1 cellular context compared by ENCODE assay signal in the genomic region with DNA sequence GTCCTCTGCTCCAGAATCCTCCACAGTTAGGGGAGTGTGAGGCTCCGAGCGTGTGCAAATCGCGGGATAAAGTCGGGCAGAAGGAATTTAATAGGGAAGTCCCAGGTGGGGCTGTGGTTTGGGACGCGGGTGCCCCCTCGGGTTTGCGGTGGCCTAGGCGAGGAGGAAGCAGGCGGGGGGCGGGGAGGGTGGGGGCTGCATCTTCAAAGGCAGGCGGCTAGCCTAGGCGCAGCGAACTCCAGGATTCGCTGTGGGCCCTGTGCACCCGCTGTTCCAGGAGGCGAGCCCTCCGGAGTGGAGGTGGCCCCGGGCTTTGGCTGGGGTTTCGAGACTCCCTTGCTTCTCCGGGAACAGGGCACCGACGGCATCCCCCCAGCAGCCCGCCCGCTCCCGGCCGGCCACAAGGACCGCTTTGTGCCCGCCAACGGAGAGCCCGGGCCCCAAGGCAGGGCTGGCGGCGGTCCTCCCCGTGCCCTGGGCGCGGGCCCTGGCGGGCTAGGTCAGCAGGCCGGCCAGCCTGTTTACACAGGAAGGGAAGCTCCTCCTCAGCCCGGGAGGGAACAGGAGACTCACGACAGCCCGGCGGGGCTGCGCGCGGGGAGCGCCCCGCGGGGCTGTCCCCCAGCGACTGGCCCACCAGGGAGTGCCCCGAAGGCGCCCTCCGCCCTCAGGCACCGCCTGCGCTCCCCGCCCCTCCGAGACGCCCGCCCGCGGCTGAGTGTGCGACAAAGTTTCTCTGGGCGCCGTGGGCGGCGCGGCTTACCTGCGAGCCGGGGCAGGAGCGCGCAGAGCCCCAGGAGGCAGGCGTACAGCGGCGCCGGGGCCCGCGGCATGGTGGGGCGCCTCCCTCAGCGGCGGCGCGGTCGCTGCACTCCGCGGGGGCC.
A peak's percentile ranks its signal among the peaks of the same experiment; 100 is the strongest.
TF ChIP-seq lines count a peak whose summit lies in the region.

No MANE protein-coding gene starts in this region.

TF ChIP-seq in K562, 482 proteins besides CTCF, POLR2A, EP300 and RAD21 (continued from another document):
- no peak for TF ChIP-seq EZH2 (IDR thresholded peaks at IDR 0.05; ENCODE audit: borderline replicate concordance, low read depth, low read length)
- TF ChIP-seq ELF1 (tag; IDR thresholded peaks at IDR 0.05): no peak
- TF ChIP-seq COPS2 (conservative IDR thresholded peaks at IDR 0.05): no peak
- TF ChIP-seq, protein P1, sequence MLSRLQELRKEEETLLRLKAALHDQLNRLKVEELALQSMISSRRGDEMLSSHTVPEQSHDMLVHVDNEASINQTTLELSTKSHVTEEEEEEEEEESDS (CRISPR knock-in tag; IDR thresholded peaks at IDR 0.05): no peak
- no peak for TF ChIP-seq POU5F1 (IDR thresholded peaks at IDR 0.05; ENCODE audit: borderline replicate concordance, low read depth, low read length, partially characterized antibody)
- TF ChIP-seq GABPB1 (CRISPR knock-in tag; IDR thresholded peaks at IDR 0.05): 0 out of 2 replicates have a peak, but pooled peaks have one; percentile 17
- TF ChIP-seq BMI1 (IDR thresholded peaks at IDR 0.05; ENCODE audit: low read length): no peak
- TF ChIP-seq ADNP (tag; IDR thresholded peaks at IDR 0.05): no peak
- TF ChIP-seq SPI1 (IDR thresholded peaks at IDR 0.05; ENCODE audit: borderline replicate concordance, low read depth, low read length): peak; percentile 17; the same call in 1 of the 2 replicates
- no peak for TF ChIP-seq XRCC5 (IDR thresholded peaks at IDR 0.05; ENCODE audit: low read depth, low read length)
- no peak for TF ChIP-seq MYBL2 (IDR thresholded peaks at IDR 0.05; ENCODE audit: low read depth)
- no peak for TF ChIP-seq MYBL2 (CRISPR knock-in tag; IDR thresholded peaks at IDR 0.05; ENCODE audit: borderline replicate concordance)
- TF ChIP-seq FOXK2 (conservative IDR thresholded peaks at IDR 0.05 in 1 of 2, IDR thresholded peaks at IDR 0.05 in 1 of 2; ENCODE audit: low read depth in 2 of 2): 0 out of 4 replicates have a peak, but pooled peaks of 1 of the 2 experiments have one; percentile 38
- TF ChIP-seq NFE2L1 (tag; IDR thresholded peaks at IDR 0.05; ENCODE audit: borderline replicate concordance, low read depth): no peak
- TF ChIP-seq SMAD3 (CRISPR knock-in tag; conservative IDR thresholded peaks at IDR 0.05): no peak
- TF ChIP-seq CREM (IDR thresholded peaks at IDR 0.05; ENCODE audit: low read depth): no peak
- TF ChIP-seq, protein P2, sequence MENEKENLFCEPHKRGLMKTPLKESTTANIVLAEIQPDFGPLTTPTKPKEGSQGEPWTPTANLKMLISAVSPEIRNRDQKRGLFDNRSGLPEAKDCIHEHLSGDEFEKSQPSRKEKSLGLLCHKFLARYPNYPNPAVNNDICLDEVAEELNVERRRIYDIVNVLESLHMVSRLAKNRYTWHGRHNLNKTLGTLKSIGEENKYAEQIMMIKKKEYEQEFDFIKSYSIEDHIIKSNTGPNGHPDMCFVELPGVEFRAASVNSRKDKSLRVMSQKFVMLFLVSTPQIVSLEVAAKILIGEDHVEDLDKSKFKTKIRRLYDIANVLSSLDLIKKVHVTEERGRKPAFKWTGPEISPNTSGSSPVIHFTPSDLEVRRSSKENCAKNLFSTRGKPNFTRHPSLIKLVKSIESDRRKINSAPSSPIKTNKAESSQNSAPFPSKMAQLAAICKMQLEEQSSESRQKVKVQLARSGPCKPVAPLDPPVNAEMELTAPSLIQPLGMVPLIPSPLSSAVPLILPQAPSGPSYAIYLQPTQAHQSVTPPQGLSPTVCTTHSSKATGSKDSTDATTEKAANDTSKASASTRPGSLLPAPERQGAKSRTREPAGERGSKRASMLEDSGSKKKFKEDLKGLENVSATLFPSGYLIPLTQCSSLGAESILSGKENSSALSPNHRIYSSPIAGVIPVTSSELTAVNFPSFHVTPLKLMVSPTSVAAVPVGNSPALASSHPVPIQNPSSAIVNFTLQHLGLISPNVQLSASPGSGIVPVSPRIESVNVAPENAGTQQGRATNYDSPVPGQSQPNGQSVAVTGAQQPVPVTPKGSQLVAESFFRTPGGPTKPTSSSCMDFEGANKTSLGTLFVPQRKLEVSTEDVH (IDR thresholded peaks at IDR 0.05; ENCODE audit: low read depth, partially characterized antibody): no peak
- no peak for TF ChIP-seq RBM39 (optimal IDR thresholded peaks at IDR 0.05; ENCODE audit: low read depth, low read length)
- TF ChIP-seq RNF2 (IDR thresholded peaks at IDR 0.05): no peak
- TF ChIP-seq PHB2 (IDR thresholded peaks at IDR 0.05; ENCODE audit: low read depth): no peak
- no peak for TF ChIP-seq ZC3H11A (IDR thresholded peaks at IDR 0.05; ENCODE audit: low read depth, low read length)
- TF ChIP-seq DPF2 (IDR thresholded peaks at IDR 0.05): no peak
- TF ChIP-seq, protein P3, sequence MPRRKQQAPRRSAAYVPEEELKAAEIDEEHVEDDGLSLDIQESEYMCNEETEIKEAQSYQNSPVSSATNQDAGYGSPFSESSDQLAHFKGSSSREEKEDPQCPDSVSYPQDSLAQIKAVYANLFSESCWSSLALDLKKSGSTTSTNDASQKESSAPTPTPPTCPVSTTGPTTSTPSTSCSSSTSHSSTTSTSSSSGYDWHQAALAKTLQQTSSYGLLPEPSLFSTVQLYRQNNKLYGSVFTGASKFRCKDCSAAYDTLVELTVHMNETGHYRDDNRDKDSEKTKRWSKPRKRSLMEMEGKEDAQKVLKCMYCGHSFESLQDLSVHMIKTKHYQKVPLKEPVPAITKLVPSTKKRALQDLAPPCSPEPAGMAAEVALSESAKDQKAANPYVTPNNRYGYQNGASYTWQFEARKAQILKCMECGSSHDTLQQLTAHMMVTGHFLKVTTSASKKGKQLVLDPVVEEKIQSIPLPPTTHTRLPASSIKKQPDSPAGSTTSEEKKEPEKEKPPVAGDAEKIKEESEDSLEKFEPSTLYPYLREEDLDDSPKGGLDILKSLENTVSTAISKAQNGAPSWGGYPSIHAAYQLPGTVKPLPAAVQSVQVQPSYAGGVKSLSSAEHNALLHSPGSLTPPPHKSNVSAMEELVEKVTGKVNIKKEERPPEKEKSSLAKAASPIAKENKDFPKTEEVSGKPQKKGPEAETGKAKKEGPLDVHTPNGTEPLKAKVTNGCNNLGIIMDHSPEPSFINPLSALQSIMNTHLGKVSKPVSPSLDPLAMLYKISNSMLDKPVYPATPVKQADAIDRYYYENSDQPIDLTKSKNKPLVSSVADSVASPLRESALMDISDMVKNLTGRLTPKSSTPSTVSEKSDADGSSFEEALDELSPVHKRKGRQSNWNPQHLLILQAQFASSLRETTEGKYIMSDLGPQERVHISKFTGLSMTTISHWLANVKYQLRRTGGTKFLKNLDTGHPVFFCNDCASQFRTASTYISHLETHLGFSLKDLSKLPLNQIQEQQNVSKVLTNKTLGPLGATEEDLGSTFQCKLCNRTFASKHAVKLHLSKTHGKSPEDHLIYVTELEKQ (CRISPR knock-in tag; IDR thresholded peaks at IDR 0.05): no peak
- peak; percentile 55 for TF ChIP-seq RBFOX2 (IDR thresholded peaks at IDR 0.05; ENCODE audit: low read depth, low read length)
- TF ChIP-seq ZNF324 (CRISPR knock-in tag; IDR thresholded peaks at IDR 0.05): no peak
- TF ChIP-seq GATA2 (CRISPR knock-in tag; IDR thresholded peaks at IDR 0.05): no peak
- peak; percentile 47; the same call in 1 of the 2 replicates for TF ChIP-seq ZBTB17 (CRISPR knock-in tag; IDR thresholded peaks at IDR 0.05)
- TF ChIP-seq, protein P4, sequence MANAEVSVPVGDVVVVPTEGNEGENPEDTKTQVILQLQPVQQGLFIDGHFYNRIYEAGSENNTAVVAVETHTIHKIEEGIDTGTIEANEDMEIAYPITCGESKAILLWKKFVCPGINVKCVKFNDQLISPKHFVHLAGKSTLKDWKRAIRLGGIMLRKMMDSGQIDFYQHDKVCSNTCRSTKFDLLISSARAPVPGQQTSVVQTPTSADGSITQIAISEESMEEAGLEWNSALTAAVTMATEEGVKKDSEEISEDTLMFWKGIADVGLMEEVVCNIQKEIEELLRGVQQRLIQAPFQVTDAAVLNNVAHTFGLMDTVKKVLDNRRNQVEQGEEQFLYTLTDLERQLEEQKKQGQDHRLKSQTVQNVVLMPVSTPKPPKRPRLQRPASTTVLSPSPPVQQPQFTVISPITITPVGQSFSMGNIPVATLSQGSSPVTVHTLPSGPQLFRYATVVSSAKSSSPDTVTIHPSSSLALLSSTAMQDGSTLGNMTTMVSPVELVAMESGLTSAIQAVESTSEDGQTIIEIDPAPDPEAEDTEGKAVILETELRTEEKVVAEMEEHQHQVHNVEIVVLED (CRISPR knock-in tag; IDR thresholded peaks at IDR 0.05): no peak
- TF ChIP-seq SMAD1 (IDR thresholded peaks at IDR 0.05; ENCODE audit: low read depth, low read length, partially characterized antibody): no peak
- TF ChIP-seq MAFG (tag; conservative IDR thresholded peaks at IDR 0.05): no peak
